In genomic region chr11:83060965-83061364, GRCh38 we compare ENCODE assay signal across 21 cellular contexts. TPM values are rescaled to one million over a fixed set of nuclear protein-coding genes. Genes with fewer than 3 reads are reported as not detected.
A peak's percentile ranks its signal among the peaks of the same experiment; 100 is the strongest.
DNase-seq lines count a peak whose midpoint lies in the region; ATAC-seq and TF ChIP-seq lines count a peak whose summit lies in the region.
"Had no signal": no experiment of that assay in that cellular context is flagged by ENCODE, and none has a peak within 500 bp of the region (broad histone marks: within the 10 kb centered on the region; RNA-seq: fewer than 3 reads in every experiment).

No MANE protein-coding gene starts in this region.

- peaks cover 77% of the 10 kb centered on the region for H3K36me3 ChIP-seq in OCI-LY7 (ENCODE audit: insufficient read depth, low read length)
- H3K36me3 ChIP-seq: BE2C, HAP-1, Peyer's patch had no signal

- no peak overlapping the region for H3K4me3 Mint-ChIP-seq in activated naive CD8-positive, alpha-beta T cell
- no peak overlapping the region for H3K4me3 Mint-ChIP-seq in activated naive CD8-positive, alpha-beta T cell treated with anti-CD3 and anti-CD28 coated beads for 36 hours
- H3K4me3 Mint-ChIP-seq in dendritic cell treated with granulocyte-macrophage colony-stimulating factor and Interleukin-4, amounts not matched to agents 40 ng/mL and 50 ng/mL, for 4 days = no peak overlapping the region
- H3K4me3 Mint-ChIP-seq in mesothelial cell of epicardium = no peak overlapping the region

- H3K4me2 ChIP-seq in OCI-LY7 (ENCODE audit: low read length) = peak overlapping the region; percentile 82

- TF ChIP-seq CTCF in OCI-LY7 (conservative IDR thresholded peaks at IDR 0.05; ENCODE audit: low read length) (no peak), mesothelial cell of epicardium (IDR thresholded peaks at IDR 0.05; ENCODE audit: unreplicated experiment) (no peak)

- peak overlapping the region; percentile 96 for H3K27ac Mint-ChIP-seq in activated naive CD8-positive, alpha-beta T cell
- H3K27ac Mint-ChIP-seq in activated naive CD8-positive, alpha-beta T cell treated with anti-CD3 and anti-CD28 coated beads for 36 hours = no peak overlapping the region
- H3K27ac Mint-ChIP-seq in dendritic cell treated with granulocyte-macrophage colony-stimulating factor and Interleukin-4, amounts not matched to agents 40 ng/mL and 50 ng/mL, for 4 days = peak overlapping the region; percentile 5
- no peak overlapping the region for H3K27ac Mint-ChIP-seq in mesothelial cell of epicardium

- CTCF ChIA-PET in OCI-LY7 (lab: Charles Lee; ENCODE audit: unreplicated experiment) = no interaction called here

- no peak for ATAC-seq in HG03095 (IDR thresholded peaks at IDR 0.05; ENCODE audit: unreplicated experiment)
- ATAC-seq: Right ventricle myocardium inferior had no signal

- H3K4me1 ChIP-seq in OCI-LY7 (ENCODE audit: insufficient read depth, low read length, poor library complexity, severe bottlenecking) = peaks cover 93% of the 10 kb centered on the region
- H3K4me1 ChIP-seq: HAP-1 had no signal

- peaks cover 75% of the 10 kb centered on the region for H3K4me1 Mint-ChIP-seq in activated naive CD8-positive, alpha-beta T cell (ENCODE audit: low read depth)
- peaks cover 72% of the 10 kb centered on the region for H3K4me1 Mint-ChIP-seq in activated naive CD8-positive, alpha-beta T cell treated with anti-CD3 and anti-CD28 coated beads for 36 hours
- H3K4me1 Mint-ChIP-seq in dendritic cell treated with granulocyte-macrophage colony-stimulating factor and Interleukin-4, amounts not matched to agents 40 ng/mL and 50 ng/mL, for 4 days (ENCODE audit: low read depth) = peaks cover 51% of the 10 kb centered on the region
- peaks cover 6% of the 10 kb centered on the region for H3K4me1 Mint-ChIP-seq in mesothelial cell of epicardium

- peaks cover 56% of the 10 kb centered on the region for H3K9me3 ChIP-seq in OCI-LY7 (ENCODE audit: low read length)
- H3K9me3 ChIP-seq: BE2C, HAP-1, Peyer's patch had no signal

- no peak for DNase-seq in activated naive CD8-positive, alpha-beta T cell treated with anti-CD3 and anti-CD28 coated beads for 36 hours
- no peak for DNase-seq in OCI-LY7 (ENCODE audit: low spot score)
- DNase-seq in GOT3 (lab: John Stamatoyannopoulos, UW) = no peak
- no peak for DNase-seq in kidney tubule cell (ENCODE audit: low spot score)
- no peak for DNase-seq in mesothelial cell of epicardium (ENCODE audit: low spot score in 2 of 2, unreplicated experiment in 2 of 2)
- DNase-seq: BE2C; Calu3; CD4-positive, alpha-beta memory T cell; DMS53; MV-4-11; NCI-H1417 treated with DMSO at 0.1 percent for 48 hours; NCI-H2029 treated with DMSO at 0.1 percent for 48 hours; NCI-H510A; NCI-H82; Peyer's patch had no signal

- H3K79me2 ChIP-seq in OCI-LY7 (ENCODE audit: insufficient read depth, low read depth, low read length) = peaks cover 88% of the 10 kb centered on the region

- no peaks in the 10 kb centered on the region for H3K27me3 Mint-ChIP-seq in activated naive CD8-positive, alpha-beta T cell
- no peaks in the 10 kb centered on the region for H3K27me3 Mint-ChIP-seq in activated naive CD8-positive, alpha-beta T cell treated with anti-CD3 and anti-CD28 coated beads for 36 hours
- H3K27me3 Mint-ChIP-seq in dendritic cell treated with granulocyte-macrophage colony-stimulating factor and Interleukin-4, amounts not matched to agents 40 ng/mL and 50 ng/mL, for 4 days = peaks cover 9% of the 10 kb centered on the region
- no peaks in the 10 kb centered on the region for H3K27me3 Mint-ChIP-seq in mesothelial cell of epicardium (ENCODE audit: low read depth)
- H3K27me3 Mint-ChIP-seq: CD4-positive, alpha-beta memory T cell had no signal

- POLR2A ChIA-PET in OCI-LY7 (lab: Charles Lee) = interaction anchor here (0.7 kb wide), 1 partner anchor 128 kb away, joined by 4 read pairs; no protein-coding TSS in a partner anchor

- H3K9me3 Mint-ChIP-seq in activated naive CD8-positive, alpha-beta T cell (ENCODE audit: low read depth) = no peaks in the 10 kb centered on the region
- peaks cover 10% of the 10 kb centered on the region for H3K9me3 Mint-ChIP-seq in activated naive CD8-positive, alpha-beta T cell treated with anti-CD3 and anti-CD28 coated beads for 36 hours
- no peaks in the 10 kb centered on the region for H3K9me3 Mint-ChIP-seq in dendritic cell treated with granulocyte-macrophage colony-stimulating factor and Interleukin-4, amounts not matched to agents 40 ng/mL and 50 ng/mL, for 4 days
- H3K9me3 Mint-ChIP-seq in mesothelial cell of epicardium = no peaks in the 10 kb centered on the region
- H3K9me3 Mint-ChIP-seq: CD4-positive, alpha-beta memory T cell had no signal

- intact Hi-C loops in OCI-LY7 (cut with micrococcal nuclease; ENCODE audit: unreplicated experiment) = loop anchor here (5.0 kb wide), 1 partner anchor 54 kb away; no protein-coding TSS in a partner anchor
- intact Hi-C loops in dendritic cell treated with granulocyte-macrophage colony-stimulating factor and Interleukin-4, amounts not matched to agents 40 ng/mL and 50 ng/mL, for 4 days (cut with micrococcal nuclease) = no loop called here

- H3K27ac ChIP-seq in OCI-LY7 (ENCODE audit: low read depth, low read length, poor library complexity, severe bottlenecking) = peak overlapping the region; percentile 100
- H3K27ac ChIP-seq: 22Rv1 had no signal

- H3K9me2 ChIP-seq in OCI-LY7 (ENCODE audit: insufficient read depth, low read length) = no peaks in the 10 kb centered on the region

- no TSS peak for BruUV-seq in OCI-LY7 (replicated peaks; lab: Mats Ljungman, UMichigan)

- H3K36me3 Mint-ChIP-seq in activated naive CD8-positive, alpha-beta T cell = peaks cover 11% of the 10 kb centered on the region
- H3K36me3 Mint-ChIP-seq in activated naive CD8-positive, alpha-beta T cell treated with anti-CD3 and anti-CD28 coated beads for 36 hours = peaks cover 44% of the 10 kb centered on the region
- peaks cover 37% of the 10 kb centered on the region for H3K36me3 Mint-ChIP-seq in dendritic cell treated with granulocyte-macrophage colony-stimulating factor and Interleukin-4, amounts not matched to agents 40 ng/mL and 50 ng/mL, for 4 days (ENCODE audit: low read depth)
- H3K36me3 Mint-ChIP-seq in mesothelial cell of epicardium = no peaks in the 10 kb centered on the region

- H2AFZ ChIP-seq in OCI-LY7 (ENCODE audit: low read length) = no peak overlapping the region

- peak overlapping the region; percentile 62 for H3K4me3 ChIP-seq in OCI-LY7 (ENCODE audit: low read depth, low read length, poor library complexity, severe bottlenecking)
- H3K4me3 ChIP-seq: HAP-1, Peyer's patch had no signal

- no peaks in the 10 kb centered on the region for H4K20me1 ChIP-seq in OCI-LY7 (ENCODE audit: insufficient read depth, low read length)

RNA-seq across cellular contexts. Expression of gene RAB30, which starts 10.7 kb away (rescaled TPM):
- 10 to 100 TPM; 23.1 to 23.4 TPM for total RNA-seq in activated naive CD8-positive, alpha-beta T cell treated with anti-CD3 and anti-CD28 coated beads for 36 hours
- total RNA-seq in OCI-LY7 (2014; rRNA removed; shearing (Covaris generic)) = 27.1 and 33.3 TPM in 2 replicates
- 132 TPM in 2 replicates for total RNA-seq in OCI-LY7 (2022)
- 7.6 to 10.3 TPM (median 9.9 TPM) in 3 replicates for total RNA-seq in mesothelial cell of epicardium

Comparison
In these comparisons a context has a peak if more than half of its experiments do, and no peak if none do; other contexts are left out.
1. H3K27ac Mint-ChIP-seq: peak in activated naive CD8-positive, alpha-beta T cell (single experiment) and dendritic cell treated with granulocyte-macrophage colony-stimulating factor and Interleukin-4, amounts not matched to agents 40 ng/mL and 50 ng/mL, for 4 days (single experiment); none in activated naive CD8-positive, alpha-beta T cell treated with anti-CD3 and anti-CD28 coated beads for 36 hours (single experiment) and mesothelial cell of epicardium (single experiment).